In the genomic region with DNA sequence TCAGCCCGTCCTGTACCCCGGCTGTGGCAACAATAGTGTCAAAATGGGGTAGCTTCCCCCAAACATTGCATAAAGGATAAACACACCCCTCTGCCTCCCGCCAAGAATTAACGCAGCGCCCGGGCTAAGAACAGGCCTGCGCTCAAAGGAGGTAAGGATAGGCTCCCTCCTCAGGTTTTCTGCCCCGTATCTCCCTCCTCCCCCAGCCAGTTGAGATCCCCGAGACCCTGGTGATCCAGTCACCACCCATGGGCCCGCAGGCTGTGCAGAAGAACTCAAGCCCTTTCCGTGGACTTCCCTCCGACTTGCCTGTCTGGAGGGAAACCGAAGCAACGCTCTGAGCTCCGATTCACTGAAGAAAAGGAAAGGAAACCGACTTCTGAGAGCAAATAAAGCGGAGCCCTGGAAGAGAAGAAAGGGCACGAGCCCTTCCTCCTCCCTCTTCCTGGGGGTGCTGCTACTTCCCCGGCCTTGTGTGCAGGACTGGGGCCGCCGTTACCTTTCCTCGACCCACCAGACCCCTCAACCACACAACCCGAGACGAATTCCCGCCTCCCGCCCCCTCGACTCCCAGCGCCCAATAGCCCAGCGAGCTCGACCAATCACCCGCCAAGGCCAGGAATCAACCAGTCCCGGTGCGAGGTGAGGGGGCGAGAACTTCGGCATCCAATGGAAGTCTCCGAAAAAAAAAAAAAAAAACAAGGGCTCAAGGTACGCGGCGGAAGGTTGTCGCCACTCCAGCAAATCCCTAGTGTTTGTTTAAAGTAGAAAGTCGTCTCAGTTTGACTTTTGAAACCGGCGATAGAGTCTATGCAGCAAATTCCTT, we compare ENCODE assay signal across 8 cellular contexts. TPM values are rescaled to one million over a fixed set of nuclear protein-coding genes. Genes with fewer than 3 reads are reported as not detected.
DNase-seq lines count a peak whose midpoint lies in the region; ATAC-seq and TF ChIP-seq lines count a peak whose summit lies in the region.

A gene (minus strand): TSS at position 554 of the 826 bp plus-strand sequence. CDS start 1,989 bp downstream, outside the sequence.

- peak; percentile 89 for ATAC-seq in HG03439 (IDR thresholded peaks at IDR 0.05; ENCODE audit: unreplicated experiment)

- peaks cover 34% of the 10 kb centered on the region for H3K4me1 Mint-ChIP-seq in chondrocyte (ENCODE audit: low read depth)

- peak within 1 kb of the TSS; percentile 99 for H3K27ac Mint-ChIP-seq in chondrocyte (ENCODE audit: unreplicated experiment)

- H3K4me3 Mint-ChIP-seq in chondrocyte (ENCODE audit: unreplicated experiment): peak within 1 kb of the TSS; percentile 95

- DNase-seq in Ammon's horn (ENCODE audit: low spot score) (peak; percentile 94), GM19238 (ENCODE audit: insufficient read length, low spot score) (peak; percentile 80), NCI-H510A (lab: John Stamatoyannopoulos, UW) (peak; percentile 98), chondrocyte (ENCODE audit: low spot score) (peak; percentile 97), kidney glomerular epithelial cell (lab: John Stamatoyannopoulos, UW) (peak; percentile 90)
- DNase-seq in activated CD4-positive, CD25-positive, alpha-beta regulatory T cell treated with anti-CD3 and anti-CD28 coated beads, Interleukin-2, amount 50 U/mL, for 72 hours: peak; percentile 78
- peak; percentile 59 to 62 for DNase-seq in stimulated activated CD4-positive, alpha-beta T cell treated with anti-CD3 and anti-CD28 coated beads, Interleukin-1b, Interleukin-23, amount 100 ng/mL, for 1 hour (ENCODE audit: low read depth in 2 of 2)

- H3K9me3 Mint-ChIP-seq in chondrocyte (ENCODE audit: low read depth): no peaks in the 10 kb centered on the region

- no peak for TF ChIP-seq CTCF in chondrocyte (IDR thresholded peaks at IDR 0.05)

- no peaks in the 10 kb centered on the region for H3K36me3 Mint-ChIP-seq in chondrocyte (ENCODE audit: low read depth)

- no peaks in the 10 kb centered on the region for H3K27me3 Mint-ChIP-seq in chondrocyte (ENCODE audit: low read depth)

RNA-seq across cellular contexts. Expression of the gene that starts here (rescaled TPM):
- 4.2 to 7.7 TPM (median 4.3 TPM) in 3 replicates for total RNA-seq in chondrocyte

Comparison
In these comparisons a context has a peak if more than half of its experiments do, and no peak if none do; other contexts are left out.
1. Peak in every context shown above with its lines: DNase-seq and ATAC-seq.